ENCODE assay signal across 1 cellular context in the genomic region with DNA sequence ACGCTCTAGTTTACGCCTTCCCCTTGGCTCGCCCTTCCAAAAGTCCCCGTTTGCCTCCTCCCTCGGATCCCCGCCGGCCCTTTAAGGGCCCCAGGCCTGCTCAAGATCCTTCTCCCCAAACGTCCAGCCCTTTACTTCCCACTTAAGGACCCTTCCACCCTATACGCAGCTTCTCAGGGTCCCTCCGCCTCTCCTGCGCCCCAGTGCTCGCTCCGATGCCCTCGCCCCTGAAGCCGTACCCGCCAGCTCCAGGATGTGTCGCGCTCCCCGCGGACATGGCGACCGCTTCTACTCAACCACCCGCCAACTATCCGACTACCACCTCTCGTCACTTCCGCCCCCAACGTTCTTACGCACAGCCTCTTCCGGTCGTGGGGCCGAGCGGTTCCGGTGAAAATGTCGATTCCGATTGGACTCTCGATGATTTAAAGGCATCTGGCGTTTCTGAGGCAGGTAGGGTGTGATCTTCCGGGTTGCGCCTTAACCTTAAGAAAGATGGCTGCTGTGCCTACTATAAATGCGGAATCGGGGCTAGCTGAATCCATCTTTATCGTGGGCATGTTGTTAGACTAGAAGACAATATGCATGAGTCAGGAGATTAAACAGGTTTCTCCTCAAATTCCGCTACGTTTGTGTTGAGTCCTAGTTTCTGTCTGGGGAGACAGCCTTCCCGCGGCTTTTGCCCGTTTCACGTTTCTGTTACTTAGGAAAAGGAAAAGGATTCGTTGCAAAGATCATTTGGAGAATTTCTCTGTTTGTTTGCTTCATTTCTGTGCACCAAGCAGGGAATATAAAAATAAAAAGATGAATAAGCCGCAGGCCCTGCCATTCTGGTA.
A peak's percentile ranks its signal among the peaks of the same experiment; 100 is the strongest.
TF ChIP-seq lines count a peak whose summit lies in the region.

A gene (minus strand): TSS at position 317 of the 836 bp plus-strand sequence. CDS start 40 bp downstream, at position 277.

TF ChIP-seq in HepG2, 621 proteins besides CTCF, POLR2A, EP300 and RAD21 (continued from another document and continues in another):
- TF ChIP-seq, protein P1, sequence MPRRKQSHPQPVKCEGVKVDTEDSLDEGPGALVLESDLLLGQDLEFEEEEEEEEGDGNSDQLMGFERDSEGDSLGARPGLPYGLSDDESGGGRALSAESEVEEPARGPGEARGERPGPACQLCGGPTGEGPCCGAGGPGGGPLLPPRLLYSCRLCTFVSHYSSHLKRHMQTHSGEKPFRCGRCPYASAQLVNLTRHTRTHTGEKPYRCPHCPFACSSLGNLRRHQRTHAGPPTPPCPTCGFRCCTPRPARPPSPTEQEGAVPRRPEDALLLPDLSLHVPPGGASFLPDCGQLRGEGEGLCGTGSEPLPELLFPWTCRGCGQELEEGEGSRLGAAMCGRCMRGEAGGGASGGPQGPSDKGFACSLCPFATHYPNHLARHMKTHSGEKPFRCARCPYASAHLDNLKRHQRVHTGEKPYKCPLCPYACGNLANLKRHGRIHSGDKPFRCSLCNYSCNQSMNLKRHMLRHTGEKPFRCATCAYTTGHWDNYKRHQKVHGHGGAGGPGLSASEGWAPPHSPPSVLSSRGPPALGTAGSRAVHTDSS (CRISPR knock-in tag; conservative IDR thresholded peaks at IDR 0.05), result 0 out of 2 replicates have a peak, but pooled peaks have one; percentile 60
- TF ChIP-seq MED13 (CRISPR knock-in tag; IDR thresholded peaks at IDR 0.05) (no peak; the same call in 1 of the 2 replicates), GATAD2A (CRISPR knock-in tag; IDR thresholded peaks at IDR 0.05) (peak; percentile 51; the same call in 1 of the 2 replicates), ZNF530 (CRISPR knock-in tag; IDR thresholded peaks at IDR 0.05; ENCODE audit: low read depth) (no peak), RFX1 (IDR thresholded peaks at IDR 0.05) (no peak; the same call in 1 of the 2 replicates), JDP2 (CRISPR knock-in tag; IDR thresholded peaks at IDR 0.05; ENCODE audit: borderline replicate concordance) (no peak), PHF8 (CRISPR knock-in tag; IDR thresholded peaks at IDR 0.05) (peak; percentile 98), KDM2A (CRISPR knock-in tag; IDR thresholded peaks at IDR 0.05; ENCODE audit: borderline replicate concordance, low read depth) (peak; percentile 92), SMC3 (IDR thresholded peaks at IDR 0.05; ENCODE audit: low read length) (no peak), HNF4A (CRISPR knock-in tag; IDR thresholded peaks at IDR 0.05) (no peak; the same call in 1 of the 2 replicates), SIX4 (CRISPR knock-in tag; IDR thresholded peaks at IDR 0.05) (peak; percentile 37; the same call in 1 of the 2 replicates), SAP130 (CRISPR knock-in tag; IDR thresholded peaks at IDR 0.05; ENCODE audit: low read depth) (peak; percentile 94), TSC22D2 (CRISPR knock-in tag; IDR thresholded peaks at IDR 0.05; ENCODE audit: borderline replicate concordance) (no peak), YEATS2 (CRISPR knock-in tag; IDR thresholded peaks at IDR 0.05; ENCODE audit: borderline replicate concordance) (peak; percentile 92), ZBTB7B (CRISPR knock-in tag; IDR thresholded peaks at IDR 0.05) (0 out of 2 replicates have a peak, but pooled peaks have one; percentile 14), ZNF792 (CRISPR knock-in tag; IDR thresholded peaks at IDR 0.05) (no peak; the same call in 1 of the 2 replicates), SP2 (CRISPR knock-in tag; IDR thresholded peaks at IDR 0.05) (peak; percentile 94), SYNCRIP (IDR thresholded peaks at IDR 0.05; ENCODE audit: insufficient read depth, low read depth, low read length) (no peak), MEIS1 (CRISPR knock-in tag; IDR thresholded peaks at IDR 0.05; ENCODE audit: borderline replicate concordance) (no peak), HOXA3 (CRISPR knock-in tag; IDR thresholded peaks at IDR 0.05) (peak; percentile 99), KLF9 (CRISPR knock-in tag; IDR thresholded peaks at IDR 0.05; ENCODE audit: low read depth) (no peak), ZBTB42 (CRISPR knock-in tag; IDR thresholded peaks at IDR 0.05) (no peak)
- TF ChIP-seq, protein P2, sequence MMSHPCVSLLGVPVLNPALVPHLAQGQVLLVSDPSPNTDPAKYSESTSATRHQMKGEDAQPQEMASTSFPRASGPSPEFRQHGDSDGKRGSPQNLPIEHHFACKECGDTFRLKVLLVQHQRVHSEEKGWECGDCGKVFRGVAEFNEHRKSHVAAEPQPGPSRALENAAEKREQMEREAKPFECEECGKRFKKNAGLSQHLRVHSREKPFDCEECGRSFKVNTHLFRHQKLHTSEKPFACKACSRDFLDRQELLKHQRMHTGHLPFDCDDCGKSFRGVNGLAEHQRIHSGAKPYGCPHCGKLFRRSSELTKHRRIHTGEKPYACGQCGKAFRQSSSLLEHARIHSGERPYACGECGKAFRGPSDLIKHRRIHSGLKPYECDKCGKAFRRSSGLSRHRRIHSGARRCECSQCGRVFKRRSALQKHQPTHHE (CRISPR knock-in tag; IDR thresholded peaks at IDR 0.05; ENCODE audit: borderline replicate concordance), result no peak
- TF ChIP-seq, protein P3, sequence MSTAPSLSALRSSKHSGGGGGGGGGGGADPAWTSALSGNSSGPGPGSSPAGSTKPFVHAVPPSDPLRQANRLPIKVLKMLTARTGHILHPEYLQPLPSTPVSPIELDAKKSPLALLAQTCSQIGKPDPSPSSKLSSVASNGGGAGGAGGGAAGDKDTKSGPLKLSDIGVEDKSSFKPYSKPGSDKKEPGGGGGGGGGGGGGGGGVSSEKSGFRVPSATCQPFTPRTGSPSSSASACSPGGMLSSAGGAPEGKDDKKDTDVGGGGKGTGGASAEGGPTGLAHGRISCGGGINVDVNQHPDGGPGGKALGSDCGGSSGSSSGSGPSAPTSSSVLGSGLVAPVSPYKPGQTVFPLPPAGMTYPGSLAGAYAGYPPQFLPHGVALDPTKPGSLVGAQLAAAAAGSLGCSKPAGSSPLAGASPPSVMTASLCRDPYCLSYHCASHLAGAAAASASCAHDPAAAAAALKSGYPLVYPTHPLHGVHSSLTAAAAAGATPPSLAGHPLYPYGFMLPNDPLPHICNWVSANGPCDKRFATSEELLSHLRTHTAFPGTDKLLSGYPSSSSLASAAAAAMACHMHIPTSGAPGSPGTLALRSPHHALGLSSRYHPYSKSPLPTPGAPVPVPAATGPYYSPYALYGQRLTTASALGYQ (CRISPR knock-in tag; IDR thresholded peaks at IDR 0.05), result peak; percentile 37; the same call in 1 of the 2 replicates
- TF ChIP-seq, protein P4, sequence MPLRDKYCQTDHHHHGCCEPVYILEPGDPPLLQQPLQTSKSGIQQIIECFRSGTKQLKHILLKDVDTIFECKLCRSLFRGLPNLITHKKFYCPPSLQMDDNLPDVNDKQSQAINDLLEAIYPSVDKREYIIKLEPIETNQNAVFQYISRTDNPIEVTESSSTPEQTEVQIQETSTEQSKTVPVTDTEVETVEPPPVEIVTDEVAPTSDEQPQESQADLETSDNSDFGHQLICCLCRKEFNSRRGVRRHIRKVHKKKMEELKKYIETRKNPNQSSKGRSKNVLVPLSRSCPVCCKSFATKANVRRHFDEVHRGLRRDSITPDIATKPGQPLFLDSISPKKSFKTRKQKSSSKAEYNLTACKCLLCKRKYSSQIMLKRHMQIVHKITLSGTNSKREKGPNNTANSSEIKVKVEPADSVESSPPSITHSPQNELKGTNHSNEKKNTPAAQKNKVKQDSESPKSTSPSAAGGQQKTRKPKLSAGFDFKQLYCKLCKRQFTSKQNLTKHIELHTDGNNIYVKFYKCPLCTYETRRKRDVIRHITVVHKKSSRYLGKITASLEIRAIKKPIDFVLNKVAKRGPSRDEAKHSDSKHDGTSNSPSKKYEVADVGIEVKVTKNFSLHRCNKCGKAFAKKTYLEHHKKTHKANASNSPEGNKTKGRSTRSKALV (CRISPR knock-in tag; IDR thresholded peaks at IDR 0.05), result 0 out of 2 replicates have a peak, but pooled peaks have one; percentile 13
- TF ChIP-seq, protein P5, sequence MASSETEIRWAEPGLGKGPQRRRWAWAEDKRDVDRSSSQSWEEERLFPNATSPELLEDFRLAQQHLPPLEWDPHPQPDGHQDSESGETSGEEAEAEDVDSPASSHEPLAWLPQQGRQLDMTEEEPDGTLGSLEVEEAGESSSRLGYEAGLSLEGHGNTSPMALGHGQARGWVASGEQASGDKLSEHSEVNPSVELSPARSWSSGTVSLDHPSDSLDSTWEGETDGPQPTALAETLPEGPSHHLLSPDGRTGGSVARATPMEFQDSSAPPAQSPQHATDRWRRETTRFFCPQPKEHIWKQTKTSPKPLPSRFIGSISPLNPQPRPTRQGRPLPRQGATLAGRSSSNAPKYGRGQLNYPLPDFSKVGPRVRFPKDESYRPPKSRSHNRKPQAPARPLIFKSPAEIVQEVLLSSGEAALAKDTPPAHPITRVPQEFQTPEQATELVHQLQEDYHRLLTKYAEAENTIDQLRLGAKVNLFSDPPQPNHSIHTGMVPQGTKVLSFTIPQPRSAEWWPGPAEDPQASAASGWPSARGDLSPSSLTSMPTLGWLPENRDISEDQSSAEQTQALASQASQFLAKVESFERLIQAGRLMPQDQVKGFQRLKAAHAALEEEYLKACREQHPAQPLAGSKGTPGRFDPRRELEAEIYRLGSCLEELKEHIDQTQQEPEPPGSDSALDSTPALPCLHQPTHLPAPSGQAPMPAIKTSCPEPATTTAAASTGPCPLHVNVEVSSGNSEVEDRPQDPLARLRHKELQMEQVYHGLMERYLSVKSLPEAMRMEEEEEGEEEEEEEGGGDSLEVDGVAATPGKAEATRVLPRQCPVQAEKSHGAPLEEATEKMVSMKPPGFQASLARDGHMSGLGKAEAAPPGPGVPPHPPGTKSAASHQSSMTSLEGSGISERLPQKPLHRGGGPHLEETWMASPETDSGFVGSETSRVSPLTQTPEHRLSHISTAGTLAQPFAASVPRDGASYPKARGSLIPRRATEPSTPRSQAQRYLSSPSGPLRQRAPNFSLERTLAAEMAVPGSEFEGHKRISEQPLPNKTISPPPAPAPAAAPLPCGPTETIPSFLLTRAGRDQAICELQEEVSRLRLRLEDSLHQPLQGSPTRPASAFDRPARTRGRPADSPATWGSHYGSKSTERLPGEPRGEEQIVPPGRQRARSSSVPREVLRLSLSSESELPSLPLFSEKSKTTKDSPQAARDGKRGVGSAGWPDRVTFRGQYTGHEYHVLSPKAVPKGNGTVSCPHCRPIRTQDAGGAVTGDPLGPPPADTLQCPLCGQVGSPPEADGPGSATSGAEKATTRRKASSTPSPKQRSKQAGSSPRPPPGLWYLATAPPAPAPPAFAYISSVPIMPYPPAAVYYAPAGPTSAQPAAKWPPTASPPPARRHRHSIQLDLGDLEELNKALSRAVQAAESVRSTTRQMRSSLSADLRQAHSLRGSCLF (CRISPR knock-in tag; IDR thresholded peaks at IDR 0.05; ENCODE audit: borderline replicate concordance), result no peak
- TF ChIP-seq, protein P6, sequence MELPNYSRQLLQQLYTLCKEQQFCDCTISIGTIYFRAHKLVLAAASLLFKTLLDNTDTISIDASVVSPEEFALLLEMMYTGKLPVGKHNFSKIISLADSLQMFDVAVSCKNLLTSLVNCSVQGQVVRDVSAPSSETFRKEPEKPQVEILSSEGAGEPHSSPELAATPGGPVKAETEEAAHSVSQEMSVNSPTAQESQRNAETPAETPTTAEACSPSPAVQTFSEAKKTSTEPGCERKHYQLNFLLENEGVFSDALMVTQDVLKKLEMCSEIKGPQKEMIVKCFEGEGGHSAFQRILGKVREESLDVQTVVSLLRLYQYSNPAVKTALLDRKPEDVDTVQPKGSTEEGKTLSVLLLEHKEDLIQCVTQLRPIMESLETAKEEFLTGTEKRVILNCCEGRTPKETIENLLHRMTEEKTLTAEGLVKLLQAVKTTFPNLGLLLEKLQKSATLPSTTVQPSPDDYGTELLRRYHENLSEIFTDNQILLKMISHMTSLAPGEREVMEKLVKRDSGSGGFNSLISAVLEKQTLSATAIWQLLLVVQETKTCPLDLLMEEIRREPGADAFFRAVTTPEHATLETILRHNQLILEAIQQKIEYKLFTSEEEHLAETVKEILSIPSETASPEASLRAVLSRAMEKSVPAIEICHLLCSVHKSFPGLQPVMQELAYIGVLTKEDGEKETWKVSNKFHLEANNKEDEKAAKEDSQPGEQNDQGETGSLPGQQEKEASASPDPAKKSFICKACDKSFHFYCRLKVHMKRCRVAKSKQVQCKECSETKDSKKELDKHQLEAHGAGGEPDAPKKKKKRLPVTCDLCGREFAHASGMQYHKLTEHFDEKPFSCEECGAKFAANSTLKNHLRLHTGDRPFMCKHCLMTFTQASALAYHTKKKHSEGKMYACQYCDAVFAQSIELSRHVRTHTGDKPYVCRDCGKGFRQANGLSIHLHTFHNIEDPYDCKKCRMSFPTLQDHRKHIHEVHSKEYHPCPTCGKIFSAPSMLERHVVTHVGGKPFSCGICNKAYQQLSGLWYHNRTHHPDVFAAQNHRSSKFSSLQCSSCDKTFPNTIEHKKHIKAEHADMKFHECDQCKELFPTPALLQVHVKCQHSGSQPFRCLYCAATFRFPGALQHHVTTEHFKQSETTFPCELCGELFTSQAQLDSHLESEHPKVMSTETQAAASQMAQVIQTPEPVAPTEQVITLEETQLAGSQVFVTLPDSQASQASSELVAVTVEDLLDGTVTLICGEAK (IDR thresholded peaks at IDR 0.05), result peak; percentile 91
- TF ChIP-seq, protein P6 (CRISPR knock-in tag; IDR thresholded peaks at IDR 0.05), result peak; percentile 35; the same call in 1 of the 2 replicates
- TF ChIP-seq, protein P7, sequence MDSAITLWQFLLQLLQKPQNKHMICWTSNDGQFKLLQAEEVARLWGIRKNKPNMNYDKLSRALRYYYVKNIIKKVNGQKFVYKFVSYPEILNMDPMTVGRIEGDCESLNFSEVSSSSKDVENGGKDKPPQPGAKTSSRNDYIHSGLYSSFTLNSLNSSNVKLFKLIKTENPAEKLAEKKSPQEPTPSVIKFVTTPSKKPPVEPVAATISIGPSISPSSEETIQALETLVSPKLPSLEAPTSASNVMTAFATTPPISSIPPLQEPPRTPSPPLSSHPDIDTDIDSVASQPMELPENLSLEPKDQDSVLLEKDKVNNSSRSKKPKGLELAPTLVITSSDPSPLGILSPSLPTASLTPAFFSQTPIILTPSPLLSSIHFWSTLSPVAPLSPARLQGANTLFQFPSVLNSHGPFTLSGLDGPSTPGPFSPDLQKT (CRISPR knock-in tag; IDR thresholded peaks at IDR 0.05; ENCODE audit: borderline replicate concordance), result 0 out of 2 replicates have a peak, but pooled peaks have one; percentile 78
